8 cellular contexts compared by ENCODE assay signal in the genomic region with DNA sequence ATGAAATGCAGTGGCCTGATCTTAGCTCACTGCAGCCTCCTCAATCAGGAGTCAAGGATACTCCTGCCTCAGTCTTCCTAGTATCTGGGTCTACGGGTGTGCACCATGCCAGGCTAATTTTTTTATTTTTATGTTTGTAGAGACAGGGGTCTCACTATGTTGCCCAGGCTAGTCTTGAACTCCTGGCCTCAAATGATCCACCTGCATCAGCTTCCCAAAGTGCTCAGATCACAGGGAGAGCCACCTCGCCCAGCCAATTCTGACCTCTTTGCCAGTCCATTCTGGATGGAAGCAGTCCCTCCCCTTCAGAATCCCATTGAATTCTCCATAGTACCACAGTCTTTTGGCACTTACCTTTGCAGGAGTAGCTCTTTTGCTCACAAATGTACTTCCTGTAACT. TPM values are rescaled to one million over a fixed set of nuclear protein-coding genes. Genes with fewer than 3 reads are reported as not detected.
DNase-seq lines count a peak whose midpoint lies in the region; ATAC-seq, FAIRE-seq and TF ChIP-seq lines count a peak whose summit lies in the region.

No MANE protein-coding gene starts in this region.

- no peak overlapping the region for H3K9ac ChIP-seq in parathyroid adenoma

- intact Hi-C loops in Caco-2 (cut with micrococcal nuclease; ENCODE audit: unreplicated experiment) = no loop called here

- no peak for DNase-seq in Caco-2
- no peak for DNase-seq in central memory CD8-positive, alpha-beta T cell (ENCODE audit: low spot score in 2 of 2)
- no peak for DNase-seq in HEK293T (ENCODE audit: extremely low spot score)
- DNase-seq in GM19239 (ENCODE audit: insufficient read length, low spot score) = no peak
- no peak for DNase-seq in AG20443 (ENCODE audit: low spot score)
- no peak for DNase-seq in erythroblast (lab: John Stamatoyannopoulos, UW)

- H2AFZ ChIP-seq in parathyroid adenoma = peak overlapping the region; percentile 93

- BruUV-seq in Caco-2 (replicated peaks; lab: Mats Ljungman, UMichigan) = no TSS peak

- no peak overlapping the region; the same call in 1 of the 2 replicates for H3K4me3 ChIP-seq in Caco-2 (ENCODE audit: low read depth, low read length)
- H3K4me3 ChIP-seq in parathyroid adenoma (ENCODE audit: low read depth, low read length) = no peak overlapping the region

- H3K9me3 Mint-ChIP-seq in Caco-2 (ENCODE audit: unreplicated experiment) = no peaks in the 10 kb centered on the region
- H3K9me3 Mint-ChIP-seq in central memory CD8-positive, alpha-beta T cell = no peaks in the 10 kb centered on the region

- peaks cover 8% of the 10 kb centered on the region for H3K4me1 Mint-ChIP-seq in Caco-2 (ENCODE audit: low read depth, unreplicated experiment)
- peaks cover 31% of the 10 kb centered on the region for H3K4me1 Mint-ChIP-seq in central memory CD8-positive, alpha-beta T cell

- H3K79me2 ChIP-seq in parathyroid adenoma = peaks cover 23% of the 10 kb centered on the region

- no peak overlapping the region for H3K4me2 ChIP-seq in parathyroid adenoma (ENCODE audit: low read length)

- H3K4me1 ChIP-seq in Caco-2 (peaks cover 8% of the 10 kb centered on the region), parathyroid adenoma (peaks cover 5% of the 10 kb centered on the region)

- H3K9me3 ChIP-seq in Caco-2 (no peaks in the 10 kb centered on the region), KOPT-K1 (ENCODE audit: insufficient read depth, low read length, poor library complexity, severe bottlenecking) (no peaks in the 10 kb centered on the region), parathyroid adenoma (ENCODE audit: control insufficient read depth, low read length) (no peaks in the 10 kb centered on the region)

- peak overlapping the region; percentile 93 for H3K27ac Mint-ChIP-seq in Caco-2 (ENCODE audit: unreplicated experiment)
- H3K27ac Mint-ChIP-seq in central memory CD8-positive, alpha-beta T cell (ENCODE audit: low read depth) = peak overlapping the region; percentile 98

- CTCF ChIA-PET in Caco-2 (lab: Charles Lee) = no interaction called here
- CTCF ChIA-PET in HEK293T (lab: Yijun Ruan, JAX) = interaction anchor here (0.8 to 1.7 kb wide), 2 partner anchors 13 to 29 kb away, joined by 3 to 4 read pairs; no protein-coding TSS in a partner anchor

- TF ChIP-seq CTCF in Caco-2 (IDR thresholded peaks at IDR 0.05; ENCODE audit: insufficient read depth in 1 of 2, low read depth in 1 of 2, low read length in 1 of 2, severe bottlenecking in 1 of 2, unreplicated experiment in 1 of 2) = no peak
- TF ChIP-seq CTCF in parathyroid adenoma (IDR thresholded peaks at IDR 0.05) = no peak

- POLR2A ChIA-PET in Caco-2 (lab: Charles Lee) (no interaction called here), HEK293T (lab: Yijun Ruan, JAX) (interaction anchor here (0.9 to 2.3 kb wide), 2 partner anchors 16 to 18 kb away, joined by 6 to 11 read pairs; a partner anchor contains a TSS)

- H3K36me3 ChIP-seq in Caco-2 (ENCODE audit: control insufficient read depth, insufficient read depth, low read length) (peaks cover 1% of the 10 kb centered on the region), KOPT-K1 (ENCODE audit: insufficient read depth, low read length) (peaks cover 19% of the 10 kb centered on the region), parathyroid adenoma (ENCODE audit: control insufficient read depth, insufficient read depth, low read length) (no peaks in the 10 kb centered on the region)

- H3K27me3 Mint-ChIP-seq in Caco-2 (ENCODE audit: insufficient read depth, unreplicated experiment) = no peaks in the 10 kb centered on the region
- H3K27me3 Mint-ChIP-seq in central memory CD8-positive, alpha-beta T cell = no peaks in the 10 kb centered on the region

- ATAC-seq in central memory CD8-positive, alpha-beta T cell (replicated peaks; ENCODE audit: extremely low read depth, poor library complexity, severe bottlenecking) = no peak

- H3K27ac ChIP-seq in KOPT-K1 (ENCODE audit: low read depth, low read length, poor library complexity, severe bottlenecking) (peak overlapping the region; percentile 98), parathyroid adenoma (peak overlapping the region; percentile 99)

- no peak for TF ChIP-seq POLR2A in erythroblast (IDR thresholded peaks at IDR 0.05; ENCODE audit: low read length)

- H3K27me3 ChIP-seq in Caco-2 (replicated peaks; ENCODE audit: control insufficient read depth, insufficient read depth, low read length) (no peaks in the 10 kb centered on the region), parathyroid adenoma (ENCODE audit: control insufficient read depth, insufficient read depth, low read length) (no peaks in the 10 kb centered on the region)

- peaks cover 39% of the 10 kb centered on the region for H3K36me3 Mint-ChIP-seq in Caco-2 (ENCODE audit: insufficient read depth, unreplicated experiment)
- H3K36me3 Mint-ChIP-seq in central memory CD8-positive, alpha-beta T cell (ENCODE audit: insufficient read depth) = peaks cover 21% of the 10 kb centered on the region

- H3K4me3 Mint-ChIP-seq in Caco-2 (ENCODE audit: unreplicated experiment) = peak overlapping the region; percentile 99
- peak overlapping the region; percentile 88 for H3K4me3 Mint-ChIP-seq in central memory CD8-positive, alpha-beta T cell

- no peak for FAIRE-seq in GM19239 (lab: Jason Lieb, UNC)

TF ChIP-seq in HEK293T, 16 proteins besides CTCF, POLR2A, EP300 and RAD21:
- TF ChIP-seq NFRKB (IDR thresholded peaks at IDR 0.05) = no peak
- TF ChIP-seq FOXM1 (IDR thresholded peaks at IDR 0.05; ENCODE audit: borderline replicate concordance) = no peak
- TF ChIP-seq SUZ12 (IDR thresholded peaks at IDR 0.05) = no peak
- TF ChIP-seq HDGF (IDR thresholded peaks at IDR 0.05; ENCODE audit: borderline replicate concordance) = no peak
- TF ChIP-seq BHLHE40 (IDR thresholded peaks at IDR 0.05; ENCODE audit: borderline replicate concordance) = no peak
- TF ChIP-seq SP1 (IDR thresholded peaks at IDR 0.05) = no peak
- no peak for TF ChIP-seq CTBP1 (IDR thresholded peaks at IDR 0.05; ENCODE audit: borderline replicate concordance)
- TF ChIP-seq, protein P1, sequence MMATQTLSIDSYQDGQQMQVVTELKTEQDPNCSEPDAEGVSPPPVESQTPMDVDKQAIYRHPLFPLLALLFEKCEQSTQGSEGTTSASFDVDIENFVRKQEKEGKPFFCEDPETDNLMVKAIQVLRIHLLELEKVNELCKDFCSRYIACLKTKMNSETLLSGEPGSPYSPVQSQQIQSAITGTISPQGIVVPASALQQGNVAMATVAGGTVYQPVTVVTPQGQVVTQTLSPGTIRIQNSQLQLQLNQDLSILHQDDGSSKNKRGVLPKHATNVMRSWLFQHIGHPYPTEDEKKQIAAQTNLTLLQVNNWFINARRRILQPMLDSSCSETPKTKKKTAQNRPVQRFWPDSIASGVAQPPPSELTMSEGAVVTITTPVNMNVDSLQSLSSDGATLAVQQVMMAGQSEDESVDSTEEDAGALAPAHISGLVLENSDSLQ (IDR thresholded peaks at IDR 0.05) = no peak
- no peak for TF ChIP-seq ELF4 (IDR thresholded peaks at IDR 0.05)
- no peak for TF ChIP-seq TARDBP (IDR thresholded peaks at IDR 0.05)

RNA-seq across cellular contexts. Expression of a gene that starts 1.7 kb away (rescaled TPM):
- total RNA-seq in Caco-2 (2022) = 853 and 871 TPM in 2 replicates

RNA-seq across cellular contexts. Expression of a gene that starts 16.3 kb away (rescaled TPM):
- 0.68 and 1.3 TPM in 2 replicates for total RNA-seq in Caco-2 (2022)

RNA-seq across cellular contexts. Expression of a gene that starts 35.5 kb away (rescaled TPM):
- 39.3 and 41.3 TPM in 2 replicates for total RNA-seq in Caco-2 (2022)
